ENCODE assay signal across 22 cellular contexts in genomic region chr11:129041611-129042018, GRCh38.
DNase-seq lines count a peak whose midpoint lies in the region; ATAC-seq and TF ChIP-seq lines count a peak whose summit lies in the region.
"Had no signal": no experiment of that assay in that cellular context is flagged by ENCODE, and none has a peak within 500 bp of the region (broad histone marks: within the 10 kb centered on the region; RNA-seq: fewer than 3 reads in every experiment).

No MANE protein-coding gene starts in this region.

- no peak for TF ChIP-seq CTCF in 22Rv1 (IDR thresholded peaks at IDR 0.05)
- no peak for TF ChIP-seq CTCF in fibroblast of pulmonary artery (IDR thresholded peaks at IDR 0.05; ENCODE audit: low read length, missing control alignments)

- no peak overlapping the region for H3K4me3 ChIP-seq in fibroblast of pulmonary artery (replicated peaks; ENCODE audit: low read depth, low read length)
- H3K4me3 ChIP-seq: ascending aorta, HAP-1, heart right ventricle, psoas muscle, skin epidermis had no signal

- peak; percentile 53; the same call in 1 of the 3 replicates for ATAC-seq in SK-N-SH treated with all-trans-retinoic acid at 6 μM for 48 hours
- ATAC-seq in GM19324 (IDR thresholded peaks at IDR 0.05; ENCODE audit: low FRiP score, unreplicated experiment) = no peak
- ATAC-seq in GM18858 (IDR thresholded peaks at IDR 0.05; ENCODE audit: unreplicated experiment) = no peak
- no peak for ATAC-seq in GM19035 (IDR thresholded peaks at IDR 0.05; ENCODE audit: unreplicated experiment)
- ATAC-seq: foreskin keratinocyte, psoas muscle had no signal

- peak overlapping the region; percentile 7; the same call in 1 of the 2 replicates for H3K27ac ChIP-seq in 22Rv1
- H3K27ac ChIP-seq: ascending aorta, foreskin keratinocyte, heart right ventricle, HL-60, psoas muscle had no signal

- DNase-seq in EL (peak; percentile 2), fibroblast of pulmonary artery (ENCODE audit: low read depth) (peak; percentile 7), DMS53 treated with DMSO at 0.1 percent for 48 hours (lab: John Stamatoyannopoulos, UW; ENCODE audit: unreplicated experiment) (no peak)
- DNase-seq: dermis blood vessel endothelial cell; foreskin keratinocyte; GF-D8; heart right ventricle; Kasumi-1; left cardiac atrium; NCI-H1694; NCI-H510A treated with DMSO at 0.1 percent for 48 hours; psoas muscle; stimulated activated CD4-positive, alpha-beta T cell treated with anti-CD3 and anti-CD28 coated beads, Interleukin-2, amount 100 ng/mL, for 24 hours had no signal

TF ChIP-seq in SK-N-SH treated with all-trans-retinoic acid at 6 μM for 48 hours, 23 proteins besides CTCF, POLR2A, EP300 and RAD21:
- no peak for TF ChIP-seq TOX (CRISPR knock-in tag; IDR thresholded peaks at IDR 0.05; ENCODE audit: borderline replicate concordance)
TF ChIP-seq in SK-N-SH treated with all-trans-retinoic acid at 6 μM for 48 hours: peak in this region for 0.
